In genomic region chr13:49213539-49213938, GRCh38 we compare ENCODE assay signal across 32 cellular contexts. TPM values are rescaled to one million over a fixed set of nuclear protein-coding genes. Genes with fewer than 3 reads are reported as not detected.
"Had no signal": no experiment of that assay in that cellular context is flagged by ENCODE, and none has a peak within 500 bp of the region (broad histone marks: within the 10 kb centered on the region; RNA-seq: fewer than 3 reads in every experiment).

No MANE protein-coding gene starts in this region.

- H3K36me3 Mint-ChIP-seq: natural killer cell had no signal

- H3K79me2 ChIP-seq: hepatocyte had no signal

- H3K27ac Mint-ChIP-seq: activated CD4-positive, alpha-beta memory T cell treated with anti-CD3 and anti-CD28 coated beads for 36 hours; activated naive CD4-positive, alpha-beta T cell treated with anti-CD3 and anti-CD28 coated beads, Interleukin-2, amount 50 U/mL, for 24 hours; activated T-helper 1 cell treated with anti-CD3 and anti-CD28 coated beads, Interleukin-12 subunit alpha, Interleukin-12 subunit beta, Interleukin-2, Interleukin-4 antibody, amounts not matched to agents 30 ng/mL and 10 ng/mL and 1 ng/mL, durations not matched to agents 14 hours and 24 hours and 36 hours; dendritic cell treated with granulocyte-macrophage colony-stimulating factor and Interleukin-4, amounts not matched to agents 40 ng/mL and 50 ng/mL, for 4 days; mesothelial cell of epicardium; natural killer cell; progenitor cell of endocrine pancreas; stimulated activated naive B cell treated with anti-CD40 and anti-IgM and Interleukin-4, amounts not matched to agents 10 μg/mL and 1 μg/mL and 100 μg/mL, for 72 hours had no signal

- H3K9me3 ChIP-seq: left ventricle myocardium inferior, sigmoid colon, transverse colon had no signal

- FAIRE-seq: endometrium, urothelium cell line had no signal

- H3K27ac ChIP-seq: hepatocyte, left ventricle myocardium inferior, sigmoid colon, transverse colon had no signal

- H3K4me3 Mint-ChIP-seq: activated CD4-positive, alpha-beta memory T cell treated with anti-CD3 and anti-CD28 coated beads for 36 hours; activated naive CD4-positive, alpha-beta T cell treated with anti-CD3 and anti-CD28 coated beads, Interleukin-2, amount 50 U/mL, for 24 hours; activated T-helper 1 cell treated with anti-CD3 and anti-CD28 coated beads, Interleukin-12 subunit alpha, Interleukin-12 subunit beta, Interleukin-2, Interleukin-4 antibody, amounts not matched to agents 30 ng/mL and 10 ng/mL and 1 ng/mL, durations not matched to agents 14 hours and 24 hours and 36 hours; brain; dendritic cell treated with granulocyte-macrophage colony-stimulating factor and Interleukin-4, amounts not matched to agents 40 ng/mL and 50 ng/mL, for 4 days; mesothelial cell of epicardium; natural killer cell; stimulated activated naive B cell treated with anti-CD40 and anti-IgM and Interleukin-4, amounts not matched to agents 10 μg/mL and 1 μg/mL and 100 μg/mL, for 72 hours had no signal

- H3K4me3 ChIP-seq: hepatocyte, left ventricle myocardium inferior, sigmoid colon, transverse colon had no signal

- H3K4me1 ChIP-seq: left ventricle myocardium inferior, sigmoid colon had no signal

- H3K4me2 ChIP-seq: hepatocyte had no signal

- H3K9me3 Mint-ChIP-seq: activated CD4-positive, alpha-beta memory T cell treated with anti-CD3 and anti-CD28 coated beads for 36 hours; activated naive CD4-positive, alpha-beta T cell treated with anti-CD3 and anti-CD28 coated beads, Interleukin-2, amount 50 U/mL, for 24 hours; activated T-helper 1 cell treated with anti-CD3 and anti-CD28 coated beads, Interleukin-12 subunit alpha, Interleukin-12 subunit beta, Interleukin-2, Interleukin-4 antibody, amounts not matched to agents 30 ng/mL and 10 ng/mL and 1 ng/mL, durations not matched to agents 14 hours and 24 hours and 36 hours; dendritic cell treated with granulocyte-macrophage colony-stimulating factor and Interleukin-4, amounts not matched to agents 40 ng/mL and 50 ng/mL, for 4 days; natural killer cell had no signal

- ATAC-seq: natural killer cell; stimulated activated naive B cell treated with anti-CD40 and anti-IgM and Interleukin-4, amounts not matched to agents 10 μg/mL and 1 μg/mL and 100 μg/mL, for 72 hours had no signal

- DNase-seq: activated CD4-positive, alpha-beta memory T cell treated with anti-CD3 and anti-CD28 coated beads for 36 hours; activated CD4-positive, alpha-beta T cell treated with anti-CD3 and anti-CD28 coated beads for 4 hours; activated CD4-positive, CD25-positive, alpha-beta regulatory T cell; activated gamma-delta T cell treated with Interleukin-2 at 50 U/mL for 16 hours; anterior cingulate cortex; caudate nucleus; effector CD4-positive, alpha-beta T cell; foreskin melanocyte; glutamatergic neuron; kidney glomerular epithelial cell; left ventricle myocardium inferior; natural killer cell; retina; sigmoid colon; stimulated activated CD4-positive, alpha-beta T cell treated with anti-CD3 and anti-CD28 coated beads, Interleukin-2, amount 100 ng/mL, for 48 hours; stimulated activated CD8-positive, alpha-beta memory T cell treated with anti-CD3 and anti-CD28 coated beads, Interleukin-4, amount 100 ng/mL, for 48 hours; stimulated activated naive B cell treated with anti-CD40 and anti-IgM and Interleukin-4, amounts not matched to agents 10 μg/mL and 1 μg/mL and 100 μg/mL, for 72 hours; T1000; transverse colon had no signal

- H2AFZ ChIP-seq: hepatocyte had no signal

RNA-seq across cellular contexts. Expression of gene MLNR, which starts 6.6 kb away (rescaled TPM):
- total RNA-seq: activated CD4-positive, alpha-beta memory T cell treated with anti-CD3 and anti-CD28 coated beads for 36 hours; activated T-helper 1 cell treated with anti-CD3 and anti-CD28 coated beads, Interleukin-12 subunit alpha, Interleukin-12 subunit beta, Interleukin-2, Interleukin-4 antibody, amounts not matched to agents 30 ng/mL and 10 ng/mL and 1 ng/mL, durations not matched to agents 14 hours and 24 hours and 36 hours; hepatocyte; left ventricle myocardium inferior; lung microvascular endothelial cell; natural killer cell; osteocyte; temporal lobe; transverse colon had no signal
- polyA plus RNA-seq: esophagus, hepatocyte, sigmoid colon had no signal
